11 cellular contexts compared by ENCODE assay signal in genomic region chrX:154056739-154057367, GRCh38. TPM values are rescaled to one million over a fixed set of nuclear protein-coding genes. Genes with fewer than 3 reads are reported as not detected.
A peak's percentile ranks its signal among the peaks of the same experiment; 100 is the strongest.
DNase-seq lines count a peak whose midpoint lies in the region; ATAC-seq and TF ChIP-seq lines count a peak whose summit lies in the region.
"Had no signal": no experiment of that assay in that cellular context is flagged by ENCODE, and none has a peak within 500 bp of the region (broad histone marks: within the 10 kb centered on the region; RNA-seq: fewer than 3 reads in every experiment).

No MANE protein-coding gene starts in this region.

- H3K9me3 ChIP-seq in subcutaneous abdominal adipose tissue (ENCODE audit: control insufficient read depth in 5 of 5, low read length in 5 of 5) (no peaks in the 10 kb centered on the region), uterus (no peaks in the 10 kb centered on the region)

- CTCF ChIA-PET in activated naive CD4-positive, alpha-beta T cell treated with anti-CD3 and anti-CD28 coated beads for 36 hours (lab: Charles Lee): no interaction called here

- no peak overlapping the region for H3K4me3 ChIP-seq in subcutaneous abdominal adipose tissue (ENCODE audit: low read depth in 1 of 5, low read length in 5 of 5)
- H3K4me3 ChIP-seq in uterus: no peak overlapping the region

- H3K27ac Mint-ChIP-seq in activated naive CD4-positive, alpha-beta T cell treated with anti-CD3 and anti-CD28 coated beads for 36 hours: peak overlapping the region; percentile 76
- peak overlapping the region; percentile 34 for H3K27ac Mint-ChIP-seq in T-helper 1 cell treated with Interleukin-12 subunit alpha and Interleukin-12 subunit beta and Interleukin-4 antibody, amounts not matched to agents 30 μg/mL and 1 μg/mL, for 36 hours

- peak; percentile 87 for ATAC-seq in esophagus mucosa

- no peaks in the 10 kb centered on the region for H3K9me3 Mint-ChIP-seq in activated naive CD4-positive, alpha-beta T cell treated with anti-CD3 and anti-CD28 coated beads for 36 hours
- H3K9me3 Mint-ChIP-seq in T-helper 1 cell treated with Interleukin-12 subunit alpha and Interleukin-12 subunit beta and Interleukin-4 antibody, amounts not matched to agents 30 μg/mL and 1 μg/mL, for 36 hours: no peaks in the 10 kb centered on the region

- H3K36me3 ChIP-seq in subcutaneous abdominal adipose tissue (ENCODE audit: control insufficient read depth in 5 of 5, insufficient read depth in 5 of 5, low read length in 5 of 5) (peaks cover 0 to 4% (median 0%) of the 10 kb centered on the region in 5 donors), uterus (no peaks in the 10 kb centered on the region)

- intact Hi-C loops in activated naive CD4-positive, alpha-beta T cell treated with anti-CD3 and anti-CD28 coated beads for 36 hours (cut with micrococcal nuclease): no loop called here
- intact Hi-C loops in uterus (cut with DNase I; ENCODE audit: low total_unique reads): no loop called here

- no peak for TF ChIP-seq CTCF in uterus (IDR thresholded peaks at IDR 0.05)

- peaks cover 0 to 34% (median 22%) of the 10 kb centered on the region in 5 donors for H3K4me1 ChIP-seq in subcutaneous abdominal adipose tissue (ENCODE audit: control insufficient read depth in 5 of 5, insufficient read depth in 5 of 5, low read length in 5 of 5)
- H3K4me1 ChIP-seq in uterus: peaks cover 0 to 8% of the 10 kb centered on the region in 2 donors

- H3K4me3 Mint-ChIP-seq in activated naive CD4-positive, alpha-beta T cell treated with anti-CD3 and anti-CD28 coated beads for 36 hours: peak overlapping the region; percentile 2
- no peak overlapping the region for H3K4me3 Mint-ChIP-seq in T-helper 1 cell treated with Interleukin-12 subunit alpha and Interleukin-12 subunit beta and Interleukin-4 antibody, amounts not matched to agents 30 μg/mL and 1 μg/mL, for 36 hours

- H3K4me1 Mint-ChIP-seq in activated naive CD4-positive, alpha-beta T cell treated with anti-CD3 and anti-CD28 coated beads for 36 hours (ENCODE audit: low read depth): peaks cover 61% of the 10 kb centered on the region
- peaks cover 36% of the 10 kb centered on the region for H3K4me1 Mint-ChIP-seq in T-helper 1 cell treated with Interleukin-12 subunit alpha and Interleukin-12 subunit beta and Interleukin-4 antibody, amounts not matched to agents 30 μg/mL and 1 μg/mL, for 36 hours (ENCODE audit: low read depth)

- no peak for DNase-seq in activated naive CD4-positive, alpha-beta T cell treated with anti-CD3 and anti-CD28 coated beads for 36 hours
- no peak for DNase-seq in activated naive CD4-positive, alpha-beta T cell (lab: John Stamatoyannopoulos, UW)
- DNase-seq in 8988T (no peak), HUDEP-2 (lab: John Stamatoyannopoulos, UW; ENCODE audit: unreplicated experiment in 76 of 76) (no peak), uterus (no peak)
- DNase-seq: activated CD4-positive, alpha-beta T cell treated with anti-CD3 and anti-CD28 coated beads, Interleukin-2, amount 50 U/mL, for 1 hour; C1 segment of cervical spinal cord; NCI-H446 treated with DMSO at 0.1 percent for 48 hours had no signal

- H3K27me3 ChIP-seq in subcutaneous abdominal adipose tissue (ENCODE audit: control insufficient read depth in 5 of 5, insufficient read depth in 4 of 5, low read length in 5 of 5): peaks cover 0 to 26% (median 8%) of the 10 kb centered on the region in 5 donors
- H3K27me3 ChIP-seq in uterus: no peaks in the 10 kb centered on the region

- peaks cover 17% of the 10 kb centered on the region for H3K36me3 Mint-ChIP-seq in activated naive CD4-positive, alpha-beta T cell treated with anti-CD3 and anti-CD28 coated beads for 36 hours (ENCODE audit: low read depth)
- H3K36me3 Mint-ChIP-seq in T-helper 1 cell treated with Interleukin-12 subunit alpha and Interleukin-12 subunit beta and Interleukin-4 antibody, amounts not matched to agents 30 μg/mL and 1 μg/mL, for 36 hours (ENCODE audit: low read depth): peaks cover 6% of the 10 kb centered on the region

- peak overlapping the region; percentile 32 for H3K27ac ChIP-seq in subcutaneous abdominal adipose tissue (ENCODE audit: low read depth, low read length)
- H3K27ac ChIP-seq in uterus: no peak overlapping the region

- H3K27me3 Mint-ChIP-seq in activated naive CD4-positive, alpha-beta T cell treated with anti-CD3 and anti-CD28 coated beads for 36 hours (ENCODE audit: low read depth): no peaks in the 10 kb centered on the region
- no peaks in the 10 kb centered on the region for H3K27me3 Mint-ChIP-seq in T-helper 1 cell treated with Interleukin-12 subunit alpha and Interleukin-12 subunit beta and Interleukin-4 antibody, amounts not matched to agents 30 μg/mL and 1 μg/mL, for 36 hours (ENCODE audit: low read depth)

- TF ChIP-seq POLR2A in uterus (IDR thresholded peaks at IDR 0.05): no peak

- H3K9ac ChIP-seq in subcutaneous abdominal adipose tissue (ENCODE audit: low read length in 5 of 5): no peak overlapping the region

RNA-seq across cellular contexts. Expression of gene IRAK1, which starts 37.2 kb away (rescaled TPM):
- total RNA-seq in activated naive CD4-positive, alpha-beta T cell treated with anti-CD3 and anti-CD28 coated beads for 36 hours: 10 to 100 TPM; 77.2 to 82.6 TPM
- 97.8 TPM for total RNA-seq in esophagus mucosa
- 10 to 100 TPM in 3 of 4 donors, 1 to 10 TPM in 1; 9.7 to 52.6 (median 35.8) TPM for total RNA-seq in uterus

RNA-seq across cellular contexts. Expression of gene MECP2, which starts 40.7 kb away (rescaled TPM):
- total RNA-seq in activated naive CD4-positive, alpha-beta T cell treated with anti-CD3 and anti-CD28 coated beads for 36 hours: 10 to 100 TPM; 47.1 to 50.2 TPM
- total RNA-seq in esophagus mucosa: 25.1 TPM
- total RNA-seq in uterus: 100 to 1,000 TPM in 1 of 4 donors, 10 to 100 TPM in 3; 29.7 to 106 (median 50.6) TPM
